In the genomic region with DNA sequence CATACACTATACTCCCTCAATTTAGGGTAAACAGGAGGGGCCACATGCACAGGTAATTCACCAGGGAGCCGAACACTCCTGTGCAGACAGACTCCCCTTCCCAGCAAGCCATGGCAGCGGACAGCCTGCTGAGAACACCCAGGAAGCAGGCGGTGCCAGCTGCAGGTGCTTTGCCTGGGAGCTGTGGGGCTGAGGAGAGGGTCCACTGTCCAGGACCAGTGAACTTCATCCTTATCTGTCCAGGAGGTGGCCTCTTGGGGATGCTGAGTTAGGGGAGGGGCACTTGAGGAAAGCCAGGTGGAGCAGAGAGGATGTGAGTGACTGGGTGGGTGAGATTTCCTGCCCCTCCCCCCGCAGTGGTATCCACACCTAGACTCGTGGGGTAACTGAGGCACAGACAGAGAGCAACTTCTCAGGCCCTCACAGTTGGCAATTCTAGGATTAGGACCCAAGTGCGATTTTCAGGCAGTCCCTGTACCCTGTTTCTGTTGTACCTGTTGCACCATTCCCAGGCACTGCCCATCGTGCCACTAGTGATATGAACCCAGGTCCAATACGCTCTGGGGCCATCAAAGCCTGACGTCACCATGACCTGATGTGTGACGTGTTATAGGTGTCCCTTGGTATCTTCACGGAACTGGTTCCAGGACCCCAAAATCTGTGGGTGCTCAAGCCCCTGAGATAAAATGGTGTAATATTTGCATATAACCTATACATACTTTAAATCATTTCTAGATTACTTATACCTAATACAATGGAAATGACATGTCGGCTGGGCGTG, we compare ENCODE assay signal across 8 cellular contexts. TPM values are rescaled to one million over a fixed set of nuclear protein-coding genes. Genes with fewer than 3 reads are reported as not detected.
DNase-seq lines count a peak whose midpoint lies in the region; ATAC-seq, FAIRE-seq and TF ChIP-seq lines count a peak whose summit lies in the region.

No MANE protein-coding gene starts in this region.

- H2AFZ ChIP-seq in OCI-LY3 (ENCODE audit: low read depth, low read length) (no peak overlapping the region), endothelial cell of umbilical vein (ENCODE audit: low read depth, low read length) (no peak overlapping the region)

- no peak for TF ChIP-seq POLR2A in endothelial cell of umbilical vein (IDR thresholded peaks at IDR 0.05; ENCODE audit: low read depth, low read length)

- POLR2A ChIA-PET in CD8-positive, alpha-beta memory T cell (lab: Charles Lee) = interaction anchor here (1.0 to 1.5 kb wide), 5 partner anchors 7 to 136 kb away, joined by 3 to 9 read pairs (median 3); no protein-coding TSS in a partner anchor
- POLR2A ChIA-PET in endothelial cell of umbilical vein (lab: Charles Lee) = interaction anchor here (0.7 to 1.6 kb wide), 2 partner anchors 125 to 142 kb away, joined by 3 to 4 read pairs; no protein-coding TSS in a partner anchor

- peaks cover 0 to 4% (median 0%) of the 10 kb centered on the region in 3 donors for H3K36me3 Mint-ChIP-seq in CD8-positive, alpha-beta memory T cell
- H3K36me3 Mint-ChIP-seq in osteocyte (ENCODE audit: unreplicated experiment) = peaks cover 2% of the 10 kb centered on the region

- peaks cover 10% of the 10 kb centered on the region for H3K4me1 ChIP-seq in CD8-positive, alpha-beta memory T cell (ENCODE audit: insufficient read depth, low read length)
- H3K4me1 ChIP-seq in OCI-LY3 (ENCODE audit: low read length) (peaks cover 50% of the 10 kb centered on the region), endothelial cell of umbilical vein (ENCODE audit: control insufficient read depth, extremely low read depth, insufficient read depth, low read length) (no peaks in the 10 kb centered on the region)

- no peaks in the 10 kb centered on the region for H3K9me1 ChIP-seq in endothelial cell of umbilical vein (replicated peaks; ENCODE audit: control insufficient read depth, extremely low read depth, insufficient read depth, low read length)

- H3K27ac ChIP-seq in CD8-positive, alpha-beta memory T cell (ENCODE audit: low read depth, low read length) = no peak overlapping the region
- H3K27ac ChIP-seq in OCI-LY3 (ENCODE audit: low read length) = peak overlapping the region; percentile 96
- H3K27ac ChIP-seq in endothelial cell of umbilical vein (ENCODE audit: insufficient read depth, low read depth, low read length) = no peak overlapping the region

- H3K79me2 ChIP-seq in OCI-LY3 (ENCODE audit: low read length) (peaks cover 35% of the 10 kb centered on the region), endothelial cell of umbilical vein (ENCODE audit: control insufficient read depth, insufficient read depth, low read length) (peaks cover 2% of the 10 kb centered on the region)

- no peaks in the 10 kb centered on the region for H4K20me1 ChIP-seq in OCI-LY3 (ENCODE audit: insufficient read depth, low read length)
- no peaks in the 10 kb centered on the region for H4K20me1 ChIP-seq in endothelial cell of umbilical vein (replicated peaks; ENCODE audit: control insufficient read depth, extremely low read depth, insufficient read depth, low read length)

- BruUV-seq in endothelial cell of umbilical vein (replicated peaks; lab: Mats Ljungman, UMichigan) = no TSS peak

- CTCF ChIA-PET in CD8-positive, alpha-beta memory T cell (lab: Charles Lee) = interaction anchor here (0.8 to 2.8 kb wide), 32 partner anchors 8 to 402 kb away, joined by 3 to 28 read pairs (median 5); a partner anchor contains a TSS
- CTCF ChIA-PET in endothelial cell of umbilical vein (lab: Charles Lee) = interaction anchor here (0.6 to 3.2 kb wide), 19 partner anchors 7 to 402 kb away, joined by 3 to 37 read pairs (median 6); a partner anchor contains a TSS

- peaks cover 20 to 33% (median 23%) of the 10 kb centered on the region in 3 donors for H3K4me1 Mint-ChIP-seq in CD8-positive, alpha-beta memory T cell
- H3K4me1 Mint-ChIP-seq in osteocyte (ENCODE audit: unreplicated experiment) = peaks cover 16% of the 10 kb centered on the region

- TF ChIP-seq CTCF in OCI-LY3 (IDR thresholded peaks at IDR 0.05; ENCODE audit: low read depth, low read length) (no peak), endothelial cell of umbilical vein (IDR thresholded peaks at IDR 0.05; ENCODE audit: extremely low read depth in 1 of 2, insufficient read depth in 1 of 2, low read depth in 1 of 2, low read length in 2 of 2) (no peak), osteocyte (IDR thresholded peaks at IDR 0.05) (no peak)

- dilution Hi-C loops in endothelial cell of umbilical vein (cut with MboI; ENCODE audit: extremely low pct_ligation_motif_present, low sequenced_read_pairs) = no loop called here

- H3K36me3 ChIP-seq in CD8-positive, alpha-beta memory T cell (ENCODE audit: insufficient read depth, low read length) = no peaks in the 10 kb centered on the region
- H3K36me3 ChIP-seq in OCI-LY3 (replicated peaks; ENCODE audit: low read depth, low read length) (peaks cover 26% of the 10 kb centered on the region), endothelial cell of umbilical vein (ENCODE audit: control insufficient read depth in 2 of 2, extremely low read depth in 1 of 2, insufficient read depth in 2 of 2, low read length in 2 of 2) (peaks cover 6 to 21% of the 10 kb centered on the region in 2 experiments)

- H3K27ac Mint-ChIP-seq in CD8-positive, alpha-beta memory T cell = peak overlapping the region in 5 of 8 donors; percentile 74 to 90 (median 82)
- H3K27ac Mint-ChIP-seq in osteocyte (ENCODE audit: unreplicated experiment) = peak overlapping the region; percentile 86

- no peak for DNase-seq in CD8-positive, alpha-beta memory T cell
- no peak for DNase-seq in endothelial cell of umbilical vein (ENCODE audit: low read depth, low spot score)
- no peak for DNase-seq in osteocyte (ENCODE audit: extremely low spot score, unreplicated experiment)
- no peak for DNase-seq in NCI-H446 (lab: John Stamatoyannopoulos, UW)
- no peak for DNase-seq in NCI-H1105 (lab: John Stamatoyannopoulos, UW)

- H3K9me3 ChIP-seq in CD8-positive, alpha-beta memory T cell (ENCODE audit: low read length) = no peaks in the 10 kb centered on the region
- no peaks in the 10 kb centered on the region for H3K9me3 ChIP-seq in OCI-LY3 (ENCODE audit: insufficient read depth, low read length)
- no peaks in the 10 kb centered on the region for H3K9me3 ChIP-seq in endothelial cell of umbilical vein (replicated peaks; ENCODE audit: control insufficient read depth, insufficient read depth, low read length)

- H3K4me2 ChIP-seq in OCI-LY3 (ENCODE audit: low read length) (peak overlapping the region; percentile 99), endothelial cell of umbilical vein (ENCODE audit: insufficient read depth, low read length) (peak overlapping the region; percentile 60)

- no peaks in the 10 kb centered on the region for H3K9me3 Mint-ChIP-seq in CD8-positive, alpha-beta memory T cell
- no peaks in the 10 kb centered on the region for H3K9me3 Mint-ChIP-seq in osteocyte (ENCODE audit: unreplicated experiment)

- H3K9ac ChIP-seq in OCI-LY3 (ENCODE audit: low read length) (peak overlapping the region; percentile 98), endothelial cell of umbilical vein (replicated peaks; ENCODE audit: extremely low read depth, insufficient read depth, low read length) (no peak overlapping the region)

- intact Hi-C loops in endothelial cell of umbilical vein (cut with micrococcal nuclease) = no loop called here

- no peaks in the 10 kb centered on the region for H3K27me3 ChIP-seq in CD8-positive, alpha-beta memory T cell (ENCODE audit: insufficient read depth, low read length, poor library complexity, severe bottlenecking)
- H3K27me3 ChIP-seq in OCI-LY3 (ENCODE audit: low read depth, low read length) = no peaks in the 10 kb centered on the region
- H3K27me3 ChIP-seq in endothelial cell of umbilical vein (ENCODE audit: control insufficient read depth in 2 of 2, insufficient read depth in 2 of 2, low read length in 2 of 2) = no peaks in the 10 kb centered on the region

- FAIRE-seq in endothelial cell of umbilical vein (lab: Jason Lieb, UNC) = no peak

- H3K4me3 Mint-ChIP-seq in CD8-positive, alpha-beta memory T cell = peak overlapping the region; percentile 91 to 96 (median 93)
- H3K4me3 Mint-ChIP-seq in osteocyte (ENCODE audit: unreplicated experiment) = peak overlapping the region; percentile 95

- no peak for ATAC-seq in HG02623 (IDR thresholded peaks at IDR 0.05; ENCODE audit: unreplicated experiment)
- no peak for ATAC-seq in HG03095 (IDR thresholded peaks at IDR 0.05; ENCODE audit: unreplicated experiment)

- peak overlapping the region; percentile 89 for H3K4me3 ChIP-seq in CD8-positive, alpha-beta memory T cell (ENCODE audit: low read length)
- H3K4me3 ChIP-seq in OCI-LY3 (ENCODE audit: low read length) (peak overlapping the region; percentile 94), endothelial cell of umbilical vein (replicated peaks in 1 of 3; ENCODE audit: insufficient read depth in 1 of 3, low read depth in 1 of 3, low read length in 3 of 3) (peak overlapping the region in 2 of 3 experiments; percentile 62 to 70)

- H3K27me3 Mint-ChIP-seq in CD8-positive, alpha-beta memory T cell = peaks cover 7% of the 10 kb centered on the region in 2 donors
- peaks cover 1% of the 10 kb centered on the region for H3K27me3 Mint-ChIP-seq in osteocyte (ENCODE audit: unreplicated experiment)

RNA-seq across cellular contexts. Expression of a gene that starts 1.2 kb away (rescaled TPM):
- total RNA-seq in CD8-positive, alpha-beta memory T cell = 10 to 100 TPM; 48.7 to 50.3 TPM
- polyA plus RNA-seq in CD8-positive, alpha-beta memory T cell = 56.4 TPM
- total RNA-seq in endothelial cell of umbilical vein (343 and 346 TPM in 2 replicates), osteocyte (574 and 620 TPM in 2 replicates)
- polyA plus RNA-seq in endothelial cell of umbilical vein = 1,034 and 1,362 TPM in 2 replicates
- 522 and 689 TPM in 2 replicates for polyA plus RNA-seq in endothelial cell of umbilical vein (2011; cell fraction: cytosol; rRNA removed)
- polyA plus RNA-seq in endothelial cell of umbilical vein (2011; cell fraction: nucleus; rRNA removed) = 299 and 488 TPM in 2 replicates
- 360 and 523 TPM in 2 replicates for polyA plus RNA-seq in endothelial cell of umbilical vein (2012)
- 224 and 227 TPM in 2 replicates for polyA minus RNA-seq in endothelial cell of umbilical vein
- polyA minus RNA-seq in endothelial cell of umbilical vein (2011; cell fraction: cytosol; rRNA and poly(A)+ RNA removed) = 108 TPM
- polyA minus RNA-seq in endothelial cell of umbilical vein (2011; cell fraction: nucleus; rRNA and poly(A)+ RNA removed) = 73.6 and 104 TPM in 2 replicates

RNA-seq across cellular contexts. Expression of a gene that starts 17.4 kb away (rescaled TPM):
- total RNA-seq in CD8-positive, alpha-beta memory T cell = under 1 TPM; 0.33 to 0.35 TPM
- 0.28 TPM for polyA plus RNA-seq in CD8-positive, alpha-beta memory T cell
- total RNA-seq in endothelial cell of umbilical vein (12.0 and 13.4 TPM in 2 replicates), osteocyte (26.1 and 26.9 TPM in 2 replicates)
- 11.3 and 13.0 TPM in 2 replicates for polyA plus RNA-seq in endothelial cell of umbilical vein
- polyA plus RNA-seq in endothelial cell of umbilical vein (2011; cell fraction: cytosol; rRNA removed) = 4.2 and 6.5 TPM in 2 replicates
- polyA plus RNA-seq in endothelial cell of umbilical vein (2011; cell fraction: nucleus; rRNA removed) = 4.1 and 5.6 TPM in 2 replicates
- 6.2 and 13.0 TPM in 2 replicates for polyA plus RNA-seq in endothelial cell of umbilical vein (2012)
- 6.0 and 6.4 TPM in 2 replicates for polyA minus RNA-seq in endothelial cell of umbilical vein
- polyA minus RNA-seq in endothelial cell of umbilical vein (2011; cell fraction: cytosol; rRNA and poly(A)+ RNA removed) = 2.3 TPM
- 2.4 and 2.5 TPM in 2 replicates for polyA minus RNA-seq in endothelial cell of umbilical vein (2011; cell fraction: nucleus; rRNA and poly(A)+ RNA removed)

RNA-seq across cellular contexts. Expression of a gene that starts 21.6 kb away (rescaled TPM):
- 100 to 1,000 TPM; 159 to 174 TPM for total RNA-seq in CD8-positive, alpha-beta memory T cell
- polyA plus RNA-seq in CD8-positive, alpha-beta memory T cell = 133 TPM
- 88.5 and 97.9 TPM in 2 replicates for total RNA-seq in endothelial cell of umbilical vein
- polyA plus RNA-seq in endothelial cell of umbilical vein = 151 and 159 TPM in 2 replicates
- 98.9 and 109 TPM in 2 replicates for polyA plus RNA-seq in endothelial cell of umbilical vein (2011; cell fraction: cytosol; rRNA removed)
- 182 and 199 TPM in 2 replicates for polyA plus RNA-seq in endothelial cell of umbilical vein (2011; cell fraction: nucleus; rRNA removed)
- polyA plus RNA-seq in endothelial cell of umbilical vein (2012) = 90.1 and 131 TPM in 2 replicates
- polyA minus RNA-seq in endothelial cell of umbilical vein = 39.2 and 63.7 TPM in 2 replicates
- 91.0 TPM for polyA minus RNA-seq in endothelial cell of umbilical vein (2011; cell fraction: cytosol; rRNA and poly(A)+ RNA removed)
- polyA minus RNA-seq in endothelial cell of umbilical vein (2011; cell fraction: nucleus; rRNA and poly(A)+ RNA removed) = 32.5 and 42.3 TPM in 2 replicates
- 109 and 122 TPM in 2 replicates for total RNA-seq in osteocyte

RNA-seq across cellular contexts. Expression of a gene that starts 37.9 kb away (rescaled TPM):
- not detected for total RNA-seq in CD8-positive, alpha-beta memory T cell
- not detected for polyA plus RNA-seq in CD8-positive, alpha-beta memory T cell
- total RNA-seq in endothelial cell of umbilical vein = not detected in 2 replicates
- polyA plus RNA-seq in endothelial cell of umbilical vein = 0.12 and 0.13 TPM in 2 replicates
- 0.08 TPM in 1 of 2 replicates, not detected in the other for polyA plus RNA-seq in endothelial cell of umbilical vein (2011; cell fraction: cytosol; rRNA removed)
- 0.11 and 0.53 TPM in 2 replicates for polyA plus RNA-seq in endothelial cell of umbilical vein (2011; cell fraction: nucleus; rRNA removed)
- 0.35 and 0.63 TPM in 2 replicates for polyA plus RNA-seq in endothelial cell of umbilical vein (2012)
- 0.04 TPM in 1 of 2 replicates, not detected in the other for polyA minus RNA-seq in endothelial cell of umbilical vein
- polyA minus RNA-seq in endothelial cell of umbilical vein (2011; cell fraction: cytosol; rRNA and poly(A)+ RNA removed) = not detected
- polyA minus RNA-seq in endothelial cell of umbilical vein (2011; cell fraction: nucleus; rRNA and poly(A)+ RNA removed) = not detected in 2 replicates
- total RNA-seq in osteocyte = 0.38 and 0.60 TPM in 2 replicates

RNA-seq across cellular contexts. Expression of a gene that starts 43.2 kb away (rescaled TPM):
- under 1 TPM in 1 of 2 experiments, not detected in 1; 0.31 TPM for total RNA-seq in CD8-positive, alpha-beta memory T cell
- 0.12 TPM for polyA plus RNA-seq in CD8-positive, alpha-beta memory T cell
- total RNA-seq in endothelial cell of umbilical vein (0.48 and 0.82 TPM in 2 replicates), osteocyte (0.81 and 0.86 TPM in 2 replicates)
- 0.26 and 0.29 TPM in 2 replicates for polyA plus RNA-seq in endothelial cell of umbilical vein
- polyA plus RNA-seq in endothelial cell of umbilical vein (2011; cell fraction: cytosol; rRNA removed) = 0.06 and 0.10 TPM in 2 replicates
- 1.4 and 2.1 TPM in 2 replicates for polyA plus RNA-seq in endothelial cell of umbilical vein (2011; cell fraction: nucleus; rRNA removed)
- polyA plus RNA-seq in endothelial cell of umbilical vein (2012) = 0.16 and 0.65 TPM in 2 replicates
- polyA minus RNA-seq in endothelial cell of umbilical vein = 0.74 and 1.1 TPM in 2 replicates
- not detected for polyA minus RNA-seq in endothelial cell of umbilical vein (2011; cell fraction: cytosol; rRNA and poly(A)+ RNA removed)
- 0.72 and 1.8 TPM in 2 replicates for polyA minus RNA-seq in endothelial cell of umbilical vein (2011; cell fraction: nucleus; rRNA and poly(A)+ RNA removed)
